28 cellular contexts compared by ENCODE assay signal in the genomic region with DNA sequence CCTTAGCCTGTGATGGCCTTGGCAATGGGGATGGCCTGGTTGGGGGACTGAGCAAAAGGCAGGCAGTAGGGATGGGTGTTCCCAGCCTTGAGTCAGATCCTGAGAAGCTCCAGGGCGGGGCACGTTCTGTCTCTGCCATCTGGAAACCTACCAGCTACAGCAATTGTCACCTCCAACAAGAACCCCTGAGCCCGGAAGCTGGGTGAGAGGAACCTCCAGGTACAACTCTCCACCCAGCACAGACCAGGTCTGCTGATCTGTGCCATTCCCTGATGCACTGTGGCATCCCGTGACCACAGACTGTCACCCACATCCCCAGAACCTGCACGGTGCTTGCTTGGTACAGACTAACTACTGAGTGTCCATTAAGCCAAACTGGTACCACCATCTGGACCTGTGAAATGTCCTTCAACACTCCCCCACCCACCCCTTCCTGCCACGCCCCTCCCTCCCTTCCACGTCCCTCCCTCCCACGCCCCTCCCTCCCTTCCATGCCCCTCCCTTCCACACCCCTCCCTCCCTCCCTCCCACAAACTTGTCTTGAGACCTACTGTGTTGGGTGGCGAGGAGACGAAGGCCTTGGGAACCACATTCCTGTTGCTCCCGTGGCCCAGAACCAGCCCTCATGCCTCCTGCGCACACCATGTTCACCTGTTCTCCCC. TPM values are rescaled to one million over a fixed set of nuclear protein-coding genes. Genes with fewer than 3 reads are reported as not detected.
DNase-seq lines count a peak whose midpoint lies in the region; ATAC-seq and TF ChIP-seq lines count a peak whose summit lies in the region.
"Had no signal": no experiment of that assay in that cellular context is flagged by ENCODE, and none has a peak within 500 bp of the region (broad histone marks: within the 10 kb centered on the region; RNA-seq: fewer than 3 reads in every experiment).

No MANE protein-coding gene starts in this region.

- H3K4me1 Mint-ChIP-seq in osteocyte (ENCODE audit: unreplicated experiment) = peaks cover 1% of the 10 kb centered on the region
- peaks cover 0 to 5% (median 2%) of the 10 kb centered on the region in 4 donors for H3K4me1 Mint-ChIP-seq in naive thymus-derived CD8-positive, alpha-beta T cell
- peaks cover 0 to 5% of the 10 kb centered on the region in 2 donors for H3K4me1 Mint-ChIP-seq in immature natural killer cell

- no peaks in the 10 kb centered on the region for H3K9me3 ChIP-seq in sigmoid colon
- H3K9me3 ChIP-seq: breast epithelium, HAP-1, lower lobe of right lung, SJCRH30, uterus had no signal

- POLR2A ChIA-PET in naive thymus-derived CD8-positive, alpha-beta T cell (lab: Charles Lee) = interaction anchor here (0.6 to 1.3 kb wide), 3 partner anchors 63 to 661 kb away, joined by 3 to 6 read pairs (median 4); a partner anchor contains a TSS

- intact Hi-C loops in sigmoid colon (cut with DNase I) = no loop called here

- ATAC-seq in GM18517 (IDR thresholded peaks at IDR 0.05; ENCODE audit: unreplicated experiment) = no peak
- no peak for ATAC-seq in naive thymus-derived CD8-positive, alpha-beta T cell
- ATAC-seq: CD8-positive, alpha-beta T cell; lower lobe of right lung had no signal

- H3K36me3 ChIP-seq in sigmoid colon = no peaks in the 10 kb centered on the region
- H3K36me3 ChIP-seq: breast epithelium, HAP-1, SJCRH30, uterus had no signal

- DNase-seq in AG10803 (ENCODE audit: low read depth) (peak; percentile 9), LoVo (ENCODE audit: low spot score) (peak; percentile 61), epithelial cell of esophagus (ENCODE audit: low read depth) (peak; percentile 47), sigmoid colon (peak; percentile 56), osteocyte (ENCODE audit: extremely low spot score, unreplicated experiment) (no peak), immature natural killer cell (no peak)
- DNase-seq in naive thymus-derived CD8-positive, alpha-beta T cell = no peak
- DNase-seq: activated CD8-positive, alpha-beta memory T cell treated with anti-CD3 and anti-CD28 coated beads for 24 hours; activated naive CD4-positive, alpha-beta T cell; activated T-cell treated with anti-CD3 and anti-CD28 coated beads, Interleukin-2, amount 50 U/mL, for 24 hours; amniotic stem cell; foreskin melanocyte; hippocampal formation; lower lobe of right lung; NCI-H1694 treated with DMSO at 0.1 percent for 48 hours; NCI-H2227 treated with DMSO at 0.1 percent for 48 hours; NCI-H774; OCI-M1; SJCRH30; stimulated activated CD4-positive, alpha-beta T cell treated with anti-CD3 and anti-CD28 coated beads, Interleukin-15, amount 100 ng/mL, for 24 hours; T-helper 1 cell; uterus had no signal

- H3K27me3 Mint-ChIP-seq in osteocyte (ENCODE audit: unreplicated experiment) (no peaks in the 10 kb centered on the region), immature natural killer cell (ENCODE audit: low read depth in 3 of 3) (no peaks in the 10 kb centered on the region)
- H3K27me3 Mint-ChIP-seq in naive thymus-derived CD8-positive, alpha-beta T cell = no peaks in the 10 kb centered on the region
- H3K27me3 Mint-ChIP-seq: activated T-cell treated with anti-CD3 and anti-CD28 coated beads, Interleukin-2, amount 50 U/mL, for 24 hours had no signal

- H3K9me3 Mint-ChIP-seq in osteocyte (ENCODE audit: unreplicated experiment) (no peaks in the 10 kb centered on the region), immature natural killer cell (no peaks in the 10 kb centered on the region)
- no peaks in the 10 kb centered on the region for H3K9me3 Mint-ChIP-seq in naive thymus-derived CD8-positive, alpha-beta T cell
- H3K9me3 Mint-ChIP-seq: activated T-cell treated with anti-CD3 and anti-CD28 coated beads, Interleukin-2, amount 50 U/mL, for 24 hours; CD8-positive, alpha-beta T cell had no signal

- H3K36me3 Mint-ChIP-seq in osteocyte (ENCODE audit: unreplicated experiment) = no peaks in the 10 kb centered on the region
- no peaks in the 10 kb centered on the region for H3K36me3 Mint-ChIP-seq in naive thymus-derived CD8-positive, alpha-beta T cell
- no peaks in the 10 kb centered on the region for H3K36me3 Mint-ChIP-seq in immature natural killer cell
- H3K36me3 Mint-ChIP-seq: CD8-positive, alpha-beta T cell had no signal

- H3K27me3 ChIP-seq in sigmoid colon = no peaks in the 10 kb centered on the region
- H3K27me3 ChIP-seq: breast epithelium, uterus had no signal

- no peaks in the 10 kb centered on the region for H3K4me1 ChIP-seq in sigmoid colon
- H3K4me1 ChIP-seq: breast epithelium, HAP-1, lower lobe of right lung, SJCRH30, uterus had no signal

- H3K27ac ChIP-seq in sigmoid colon = no peak overlapping the region
- H3K27ac ChIP-seq: breast epithelium, lower lobe of right lung, SJCRH30, uterus had no signal

- H3K4me3 ChIP-seq in AG10803 (ENCODE audit: low read length) = no peak overlapping the region
- H3K4me3 ChIP-seq in epithelial cell of esophagus (ENCODE audit: low read length) = no peak overlapping the region
- H3K4me3 ChIP-seq in sigmoid colon = no peak overlapping the region
- H3K4me3 ChIP-seq: breast epithelium, HAP-1, lower lobe of right lung, SJCRH30, uterus had no signal

- no peak overlapping the region for H3K4me3 Mint-ChIP-seq in osteocyte (ENCODE audit: unreplicated experiment)
- H3K4me3 Mint-ChIP-seq in naive thymus-derived CD8-positive, alpha-beta T cell = no peak overlapping the region
- no peak overlapping the region for H3K4me3 Mint-ChIP-seq in immature natural killer cell
- H3K4me3 Mint-ChIP-seq: activated T-cell treated with anti-CD3 and anti-CD28 coated beads, Interleukin-2, amount 50 U/mL, for 24 hours; CD8-positive, alpha-beta T cell had no signal

- TF ChIP-seq CTCF in AG10803 (conservative IDR thresholded peaks at IDR 0.05; ENCODE audit: low read length) (no peak), epithelial cell of esophagus (IDR thresholded peaks at IDR 0.05; ENCODE audit: insufficient read depth, low read depth, low read length, missing control alignments) (no peak), sigmoid colon (IDR thresholded peaks at IDR 0.05) (no peak), osteocyte (IDR thresholded peaks at IDR 0.05) (no peak)

- no peak for TF ChIP-seq EP300 in sigmoid colon (IDR thresholded peaks at IDR 0.05)

- H3K27ac Mint-ChIP-seq in osteocyte (ENCODE audit: unreplicated experiment) (no peak overlapping the region), immature natural killer cell (no peak overlapping the region)
- H3K27ac Mint-ChIP-seq in naive thymus-derived CD8-positive, alpha-beta T cell = peak overlapping the region in 2 of 10 donors; percentile 31 to 60
- H3K27ac Mint-ChIP-seq: activated T-cell treated with anti-CD3 and anti-CD28 coated beads, Interleukin-2, amount 50 U/mL, for 24 hours; CD8-positive, alpha-beta T cell had no signal

- no peak for TF ChIP-seq POLR2A in sigmoid colon (IDR thresholded peaks at IDR 0.05)

- 55 to 77% methylated on average over 12 of the region's 12 CpGs for WGBS in sigmoid colon, 2 donors

RNA-seq across cellular contexts. Expression of a gene that starts 16.6 kb away (rescaled TPM):
- 100 to 1,000 TPM in 1 of 4 donors, 10 to 100 TPM in 3; 33.1 to 117 (median 52.0) TPM for total RNA-seq in sigmoid colon
- 100 to 1,000 TPM; 212 to 460 (median 250) TPM for polyA plus RNA-seq in sigmoid colon
- total RNA-seq in osteocyte = 40.8 and 42.5 TPM in 2 replicates
- 100 to 1,000 TPM; 412 to 418 TPM for total RNA-seq in naive thymus-derived CD8-positive, alpha-beta T cell
- 1 to 10 TPM; 1.9 to 3.2 (median 2.5) TPM for polyA plus RNA-seq in naive thymus-derived CD8-positive, alpha-beta T cell
- 1 to 10 TPM in 2 of 3 donors, under 1 TPM in 1; 0.76 to 3.0 (median 2.6) TPM for polyA plus RNA-seq in immature natural killer cell

RNA-seq across cellular contexts. Expression of a gene that starts 29.1 kb away (rescaled TPM):
- total RNA-seq in sigmoid colon (1 to 10 TPM in 3 of 4 donors, under 1 TPM in 1; 0.82 to 7.2 (median 3.8) TPM), osteocyte (0.24 and 0.42 TPM in 2 replicates)
- polyA plus RNA-seq in sigmoid colon (10 to 100 TPM in 1 of 3 donors, 1 to 10 TPM in 2; 5.5 to 29.6 (median 6.0) TPM), immature natural killer cell (1 to 10 TPM in 1 of 3 donors, not detected in 2; 1.1 TPM)
- total RNA-seq in naive thymus-derived CD8-positive, alpha-beta T cell = 1 to 10 TPM in 1 of 2 experiments, under 1 TPM in 1; 0.82 to 1.3 TPM
- polyA plus RNA-seq in naive thymus-derived CD8-positive, alpha-beta T cell = under 1 TPM in 2 of 3 donors, not detected in 1; 0.06 to 0.13 TPM
- total RNA-seq: G401, HT1080 had no signal

Comparison
In these comparisons a context has a peak if more than half of its experiments do, and no peak if none do; other contexts are left out.
1. DNase-seq: peak in AG10803 (single experiment), LoVo (single experiment), epithelial cell of esophagus (single experiment) and sigmoid colon (single experiment); none in osteocyte (single experiment), naive thymus-derived CD8-positive, alpha-beta T cell (0 of 10) and immature natural killer cell (0 of 3).